Comparison of ENCODE assay signal across 8 cellular contexts in the genomic region with DNA sequence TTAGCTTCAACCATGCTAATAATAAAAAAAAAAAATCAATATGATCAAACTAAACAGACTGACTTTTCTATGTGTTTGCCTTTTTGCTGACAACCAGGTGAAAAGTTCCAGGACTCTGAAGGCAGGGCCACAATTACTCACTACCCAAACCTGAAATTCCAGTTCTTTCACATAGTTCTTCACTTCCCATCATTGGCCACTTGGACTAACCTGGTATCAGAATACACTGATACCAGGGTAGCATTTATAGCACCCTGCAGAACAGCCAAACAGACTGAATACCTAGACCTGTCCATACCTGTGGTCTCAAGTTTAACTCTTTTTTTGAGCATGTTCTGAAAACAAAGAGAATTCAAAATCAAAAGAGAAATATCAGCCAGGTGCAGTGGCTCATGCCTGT. TPM values are rescaled to one million over a fixed set of nuclear protein-coding genes. Genes with fewer than 3 reads are reported as not detected.
DNase-seq lines count a peak whose midpoint lies in the region; ATAC-seq, FAIRE-seq and TF ChIP-seq lines count a peak whose summit lies in the region.
"Had no signal": no experiment of that assay in that cellular context is flagged by ENCODE, and none has a peak within 500 bp of the region (broad histone marks: within the 10 kb centered on the region; RNA-seq: fewer than 3 reads in every experiment).

No MANE protein-coding gene starts in this region.

- H3K4me3 ChIP-seq in small intestine (ENCODE audit: low read depth in 1 of 2, low read length in 2 of 2) (no peak overlapping the region), ascending aorta (no peak overlapping the region)

- FAIRE-seq in GM19239 (lab: Jason Lieb, UNC) (peak; percentile 61), small intestine (lab: Jason Lieb, UNC) (no peak)

- DNase-seq in GM19239 (ENCODE audit: insufficient read length, low spot score) (no peak), NCI-H345 (lab: John Stamatoyannopoulos, UW) (peak; percentile 75), epithelial cell of prostate (ENCODE audit: low read depth, low spot score) (peak; percentile 94), small intestine (peak; percentile 97), NCI-H446 (lab: John Stamatoyannopoulos, UW) (no peak), ascending aorta (ENCODE audit: low spot score in 2 of 2) (no peak)
- DNase-seq: activated CD4-positive, CD25-positive, alpha-beta regulatory T cell had no signal

- intact Hi-C loops in ascending aorta (cut with DNase I): no loop called here

- TF ChIP-seq CTCF in ascending aorta (IDR thresholded peaks at IDR 0.05): no peak

- H3K4me1 ChIP-seq in small intestine (ENCODE audit: control insufficient read depth in 2 of 2, insufficient read depth in 1 of 2, low read depth in 1 of 2, low read length in 1 of 2): peaks cover 7 to 17% of the 10 kb centered on the region in 2 donors
- peaks cover 0 to 4% of the 10 kb centered on the region in 2 donors for H3K4me1 ChIP-seq in ascending aorta

- peaks cover 2 to 5% of the 10 kb centered on the region in 2 donors for H3K36me3 ChIP-seq in small intestine (ENCODE audit: control insufficient read depth in 2 of 2, insufficient read depth in 2 of 2, low read length in 2 of 2)
- H3K36me3 ChIP-seq in ascending aorta: no peaks in the 10 kb centered on the region

- peak overlapping the region; percentile 96 for H3K27ac ChIP-seq in epithelial cell of prostate
- peak overlapping the region; percentile 3 to 57 for H3K27ac ChIP-seq in small intestine (ENCODE audit: low read depth in 1 of 2, low read length in 1 of 2)
- no peak overlapping the region for H3K27ac ChIP-seq in ascending aorta

- ATAC-seq in GM21529 (IDR thresholded peaks at IDR 0.05; ENCODE audit: unreplicated experiment): no peak

- H3K9me3 ChIP-seq in small intestine (ENCODE audit: control insufficient read depth, low read depth) (no peaks in the 10 kb centered on the region), ascending aorta (no peaks in the 10 kb centered on the region)

- no peaks in the 10 kb centered on the region for H3K27me3 ChIP-seq in small intestine (ENCODE audit: control insufficient read depth in 2 of 2, insufficient read depth in 2 of 2, low read length in 2 of 2)
- no peaks in the 10 kb centered on the region for H3K27me3 ChIP-seq in ascending aorta

RNA-seq across cellular contexts. Expression of gene ELF1, which starts 25.1 kb away (rescaled TPM):
- 10 to 100 TPM; 34.3 to 40.8 (median 38.0) TPM for polyA plus RNA-seq in small intestine
- total RNA-seq in ascending aorta: 105 TPM

Comparison
In these comparisons a context has a peak if more than half of its experiments do, and no peak if none do; other contexts are left out.
1. DNase-seq: peak in NCI-H345 (single experiment), epithelial cell of prostate (single experiment) and small intestine (single experiment); none in GM19239 (single experiment), NCI-H446 (0 of 2) and ascending aorta (0 of 2).
2. H3K27ac ChIP-seq: peak in epithelial cell of prostate (single experiment) and small intestine (2 of 2); none in ascending aorta (0 of 2).